24 cellular contexts compared by ENCODE assay signal in the genomic region with DNA sequence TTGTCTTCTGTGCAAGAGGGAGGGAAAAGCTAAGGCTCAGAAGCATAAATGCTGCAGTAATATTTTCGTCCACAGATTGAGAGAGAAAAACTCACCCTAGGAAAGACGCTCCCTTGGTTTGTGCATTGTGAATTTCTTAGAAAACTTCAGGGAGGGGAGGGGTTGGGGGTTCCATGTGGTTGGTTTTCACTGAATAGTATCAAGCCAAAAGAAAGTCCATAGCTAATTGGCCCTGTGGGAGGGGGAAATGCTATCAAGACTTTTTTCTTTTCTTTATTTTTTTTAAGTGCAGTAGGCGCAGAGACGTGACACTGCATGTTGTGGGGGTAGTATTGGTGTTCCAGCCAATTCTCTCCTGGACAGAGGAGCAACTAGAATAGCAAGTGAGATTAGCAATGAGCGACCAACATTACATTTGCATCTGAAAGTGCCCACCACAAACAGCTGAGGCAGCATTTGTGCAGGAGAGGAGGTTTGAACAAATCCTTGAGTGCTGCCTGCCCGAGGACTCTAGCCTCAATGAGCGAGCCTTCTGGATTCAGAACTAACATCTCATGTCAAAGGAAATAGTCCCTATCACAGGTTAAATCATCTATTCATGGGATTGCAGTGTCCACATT.
DNase-seq lines count a peak whose midpoint lies in the region; ATAC-seq, FAIRE-seq and TF ChIP-seq lines count a peak whose summit lies in the region.
"Had no signal": no experiment of that assay in that cellular context is flagged by ENCODE, and none has a peak within 500 bp of the region (broad histone marks: within the 10 kb centered on the region; RNA-seq: fewer than 3 reads in every experiment).

No MANE protein-coding gene starts in this region.

- no peak overlapping the region for H3K27ac ChIP-seq in HepG2 (ENCODE audit: extremely low read length, insufficient read depth, low read length)
- H3K27ac ChIP-seq in right lobe of liver = no peak overlapping the region
- H3K27ac ChIP-seq: BLaER1, psoas muscle, uterus had no signal

- 28% methylated on average over 6 of the region's 7 CpGs for WGBS in HepG2 (ENCODE audit: low lambda C conversion rate)
- WGBS in right lobe of liver (ENCODE audit: insufficient coverage, low coverage, low lambda C conversion rate, missing lambda C conversion rate) = 69% methylated on average over 5 of the region's 7 CpGs

- H3K4me3 Mint-ChIP-seq in T-helper 17 cell = no peak overlapping the region
- H3K4me3 Mint-ChIP-seq: dendritic cell treated with granulocyte-macrophage colony-stimulating factor and Interleukin-4, amounts not matched to agents 40 ng/mL and 50 ng/mL, for 4 days; natural killer cell had no signal

- H3K9me3 ChIP-seq in HepG2 (ENCODE audit: low read length) (no peaks in the 10 kb centered on the region), right lobe of liver (no peaks in the 10 kb centered on the region), T-helper 17 cell (ENCODE audit: control insufficient read depth, low read length, poor library complexity, severe bottlenecking) (no peaks in the 10 kb centered on the region)
- H3K9me3 ChIP-seq: BLaER1, heart right ventricle, psoas muscle, uterus had no signal

- H2AFZ ChIP-seq in HepG2 (ENCODE audit: low read length) = no peak overlapping the region

- H3K36me3 Mint-ChIP-seq in T-helper 17 cell (ENCODE audit: low read depth) = no peaks in the 10 kb centered on the region
- H3K36me3 Mint-ChIP-seq: natural killer cell had no signal

- TF ChIP-seq EP300 in HepG2 (IDR thresholded peaks at IDR 0.05; ENCODE audit: low read depth in 2 of 2, low read length in 2 of 2) (no peak), HepG2 (CRISPR knock-in tag; IDR thresholded peaks at IDR 0.05; ENCODE audit: borderline replicate concordance) (no peak)

- DNase-seq in HepG2 (ENCODE audit: low spot score) = no peak
- DNase-seq in right lobe of liver = no peak
- DNase-seq in ecto neural progenitor cell (ENCODE audit: low spot score) = peak; percentile 52
- DNase-seq in myocyte (ENCODE audit: low read depth) = peak; percentile 3
- DNase-seq in T-helper 17 cell = no peak
- no peak for DNase-seq in posterior cingulate gyrus
- no peak for DNase-seq in activated naive CD4-positive, alpha-beta T cell (lab: John Stamatoyannopoulos, UW)
- DNase-seq: activated CD8-positive, alpha-beta memory T cell treated with anti-CD3 and anti-CD28 coated beads, Interleukin-2, amount 50 U/mL, for 4 hours; activated effector memory CD4-positive, alpha-beta T cell treated with Interleukin-2 at 50 U/mL for 16 hours; Calu3; heart right ventricle; islet precursor cell; mammary epithelial cell; natural killer cell; NCI-H1417; NCI-H748 treated with DMSO at 0.1 percent for 48 hours; OCI-M1; psoas muscle; SHP77 treated with DMSO at 0.1 percent for 48 hours; stimulated activated CD4-positive, alpha-beta T cell treated with anti-CD3 and anti-CD28 coated beads, Interleukin-12 subunit alpha, Interleukin-12 subunit beta, amount 100 ng/mL, for 4 hours; uterus had no signal

- TF ChIP-seq CTCF in HepG2 (CRISPR knock-in tag; IDR thresholded peaks at IDR 0.05) (no peak), right lobe of liver (IDR thresholded peaks at IDR 0.05) (no peak)

- TF ChIP-seq POLR2A in HepG2 (IDR thresholded peaks at IDR 0.05; ENCODE audit: insufficient read depth in 1 of 2, low read depth in 2 of 2, low read length in 2 of 2) (no peak), right lobe of liver (IDR thresholded peaks at IDR 0.05) (no peak)

- no peak for TF ChIP-seq RAD21 in HepG2 (CRISPR knock-in tag; IDR thresholded peaks at IDR 0.05)

- no TSS peak for BruUV-seq in HepG2 (replicated peaks; lab: Mats Ljungman, UMichigan)

- no peaks in the 10 kb centered on the region for H3K79me2 ChIP-seq in HepG2 (ENCODE audit: insufficient read depth, low read length)

- POLR2A ChIA-PET in HepG2 (lab: Yijun Ruan, JAX) = no interaction called here

- no peak for ATAC-seq in HepG2
- no peak for ATAC-seq in right lobe of liver
- no peak for ATAC-seq in T-helper 17 cell
- ATAC-seq in HG02852 (IDR thresholded peaks at IDR 0.05; ENCODE audit: unreplicated experiment) = no peak
- ATAC-seq: natural killer cell, psoas muscle had no signal

- H3K27me3 Mint-ChIP-seq in T-helper 17 cell = peaks cover 41% of the 10 kb centered on the region
- H3K27me3 Mint-ChIP-seq: dendritic cell treated with granulocyte-macrophage colony-stimulating factor and Interleukin-4, amounts not matched to agents 40 ng/mL and 50 ng/mL, for 4 days had no signal

- CTCF ChIA-PET in HepG2 (lab: Yijun Ruan, JAX; ENCODE audit: low intra/inter-chr PET ratio, low total read pairs) = no interaction called here

- H3K27me3 ChIP-seq in HepG2 (ENCODE audit: control insufficient read depth in 1 of 2, insufficient read depth in 2 of 2, low read length in 2 of 2) (no peaks in the 10 kb centered on the region; a peak in 1 of 5 replicates), right lobe of liver (no peaks in the 10 kb centered on the region)
- H3K27me3 ChIP-seq: BLaER1, uterus had no signal

- in situ Hi-C loops in HepG2 (cut with HindIII; ENCODE audit: extremely low pct_ligation_motif_present, low pct_unique_long_range_greater_than_20kb) = no loop called here

- no peak overlapping the region for H3K9ac ChIP-seq in HepG2 (ENCODE audit: insufficient read depth, low read depth, low read length)
- H3K9ac ChIP-seq: BLaER1 had no signal

- H3K36me3 ChIP-seq in HepG2 (replicated peaks in 1 of 2; ENCODE audit: control insufficient read depth in 1 of 2, insufficient read depth in 2 of 2, low read length in 2 of 2) (no peaks in the 10 kb centered on the region), right lobe of liver (no peaks in the 10 kb centered on the region)
- H3K36me3 ChIP-seq: BLaER1, heart right ventricle, uterus had no signal

- no peak for FAIRE-seq in HepG2 (lab: Jason Lieb, UNC)

- no peaks in the 10 kb centered on the region for H3K4me1 Mint-ChIP-seq in T-helper 17 cell
- H3K4me1 Mint-ChIP-seq: natural killer cell had no signal

- no peaks in the 10 kb centered on the region for H3K4me1 ChIP-seq in HepG2 (ENCODE audit: insufficient read depth, low read length)
- H3K4me1 ChIP-seq in right lobe of liver = no peaks in the 10 kb centered on the region
- H3K4me1 ChIP-seq: psoas muscle, uterus had no signal

- H3K4me3 ChIP-seq in HepG2 (replicated peaks in 1 of 3; ENCODE audit: insufficient read depth in 1 of 3, low read depth in 2 of 3, low read length in 3 of 3) = no peak overlapping the region
- H3K4me3 ChIP-seq in right lobe of liver = no peak overlapping the region
- H3K4me3 ChIP-seq: BLaER1, psoas muscle, uterus had no signal

- no peak overlapping the region for H3K4me2 ChIP-seq in HepG2 (ENCODE audit: low read depth, low read length)
- H3K4me2 ChIP-seq: BLaER1 had no signal

- H3K27ac Mint-ChIP-seq in T-helper 17 cell = no peak overlapping the region
- H3K27ac Mint-ChIP-seq: dendritic cell treated with granulocyte-macrophage colony-stimulating factor and Interleukin-4, amounts not matched to agents 40 ng/mL and 50 ng/mL, for 4 days; natural killer cell had no signal

- intact Hi-C loops in HepG2 (cut with micrococcal nuclease; ENCODE audit: unreplicated experiment) (no loop called here), right lobe of liver (cut with DNase I) (no loop called here), posterior cingulate gyrus (cut with DNase I) (no loop called here)

- H4K20me1 ChIP-seq in HepG2 (ENCODE audit: insufficient read depth, low read length) = no peaks in the 10 kb centered on the region; the same call in 1 of the 2 replicates
- H4K20me1 ChIP-seq: BLaER1 had no signal

TF ChIP-seq in HepG2, 621 proteins besides CTCF, POLR2A, EP300 and RAD21:
- TF ChIP-seq ZFP90 (CRISPR knock-in tag; IDR thresholded peaks at IDR 0.05; ENCODE audit: borderline replicate concordance) (no peak), ZNF781 (CRISPR knock-in tag; IDR thresholded peaks at IDR 0.05; ENCODE audit: borderline replicate concordance, not compliant biosample characterization) (no peak), MAFF (IDR thresholded peaks at IDR 0.05; ENCODE audit: low read depth, low read length) (peak; percentile 28; the same call in 1 of the 2 replicates), MAFK (conservative IDR thresholded peaks at IDR 0.05 in 1 of 2, IDR thresholded peaks at IDR 0.05 in 1 of 2; ENCODE audit: low read length in 2 of 2) (peak; percentile 60 to 71; a peak in 3 of 4 replicates), ZMAT3 (CRISPR knock-in tag; conservative IDR thresholded peaks at IDR 0.05) (no peak), PLRG1 (conservative IDR thresholded peaks at IDR 0.05) (no peak)

Comparison
In these comparisons a context has a peak if more than half of its experiments do, and no peak if none do; other contexts are left out.
1. DNase-seq: peak in ecto neural progenitor cell (single experiment) and myocyte (single experiment); none in HepG2 (single experiment), right lobe of liver (0 of 3), T-helper 17 cell (0 of 3), posterior cingulate gyrus (0 of 10) and activated naive CD4-positive, alpha-beta T cell (0 of 4).